Comparison of ENCODE assay signal across 18 cellular contexts in genomic region chr6:3870528-3870925, GRCh38. TPM values are rescaled to one million over a fixed set of nuclear protein-coding genes. Genes with fewer than 3 reads are reported as not detected.
DNase-seq lines count a peak whose midpoint lies in the region; ATAC-seq and TF ChIP-seq lines count a peak whose summit lies in the region.
"Had no signal": no experiment of that assay in that cellular context is flagged by ENCODE, and none has a peak within 500 bp of the region (broad histone marks: within the 10 kb centered on the region; RNA-seq: fewer than 3 reads in every experiment).

No MANE protein-coding gene starts in this region.

- no peak for TF ChIP-seq CTCF in progenitor cell of endocrine pancreas (IDR thresholded peaks at IDR 0.05; ENCODE audit: unreplicated experiment)

- peak overlapping the region; percentile 19 for H3K27ac ChIP-seq in CD4-positive, alpha-beta memory T cell (ENCODE audit: low read depth, low read length)

- CTCF ChIA-PET in activated CD4-positive, alpha-beta T cell treated with anti-CD3 and anti-CD28 coated beads for 36 hours (lab: Charles Lee) = interaction anchor here (0.5 to 0.6 kb wide), 2 partner anchors 20 to 21 kb away, joined by 3 read pairs; no protein-coding TSS in a partner anchor
- CTCF ChIA-PET in CD4-positive, alpha-beta memory T cell (lab: Charles Lee; ENCODE audit: partially characterized antibody) = interaction anchor here (0.9 to 2.7 kb wide), 3 partner anchors 21 to 108 kb away, joined by 3 to 10 read pairs (median 3); partner anchors contain the start of gene FAM50B

- intact Hi-C loops in activated CD4-positive, alpha-beta T cell treated with anti-CD3 and anti-CD28 coated beads for 36 hours (cut with DNase I, micrococcal nuclease) = no loop called here
- intact Hi-C loops in activated CD4-positive, alpha-beta T cell treated with anti-CD3 and anti-CD28 coated beads, Interleukin-2, amount 10 ng/mL, durations not matched to agents 24 days and 14 days (cut with micrococcal nuclease) = no loop called here
- intact Hi-C loops in CD4-positive, alpha-beta memory T cell (cut with micrococcal nuclease) = no loop called here

- DNase-seq in activated CD4-positive, alpha-beta T cell treated with anti-CD3 and anti-CD28 coated beads for 36 hours = no peak
- DNase-seq in activated CD4-positive, alpha-beta T cell treated with anti-CD3 and anti-CD28 coated beads, Interleukin-2, amount 10 ng/mL, durations not matched to agents 24 days and 14 days = no peak
- no peak for DNase-seq in CD4-positive, alpha-beta memory T cell
- no peak for DNase-seq in progenitor cell of endocrine pancreas (ENCODE audit: low spot score, unreplicated experiment)
- no peak for DNase-seq in natural killer cell treated with Interleukin-12 subunit alpha and Interleukin-12 subunit beta and Interleukin-15 and Interleukin-18, amount 100 ng/mL, for 72 hours (ENCODE audit: low spot score)
- DNase-seq in NOMO-1 treated with DMSO at 0.1 percent for 48 hours (lab: John Stamatoyannopoulos, UW; ENCODE audit: unreplicated experiment) = no peak
- no peak for DNase-seq in pons (ENCODE audit: low spot score)
- DNase-seq: C1 segment of cervical spinal cord, COR-L47, H9, MM.1S, NCI-H187 treated with DMSO at 0.1 percent for 48 hours, NCI-H2171, NCI-H82 had no signal

- H3K36me3 Mint-ChIP-seq in activated CD4-positive, alpha-beta T cell treated with anti-CD3 and anti-CD28 coated beads for 36 hours (ENCODE audit: low read depth) = no peaks in the 10 kb centered on the region
- no peaks in the 10 kb centered on the region for H3K36me3 Mint-ChIP-seq in activated CD4-positive, alpha-beta T cell treated with anti-CD3 and anti-CD28 coated beads, Interleukin-2, amount 10 ng/mL, durations not matched to agents 24 days and 14 days (ENCODE audit: low read depth)
- H3K36me3 Mint-ChIP-seq in CD4-positive, alpha-beta memory T cell = no peaks in the 10 kb centered on the region
- H3K36me3 Mint-ChIP-seq in activated T-helper 17 cell treated with anti-CD3 and anti-CD28 coated beads, Interleukin-2, amount 50 U/mL, for 72 hours (ENCODE audit: low read depth) = no peaks in the 10 kb centered on the region
- no peaks in the 10 kb centered on the region for H3K36me3 Mint-ChIP-seq in progenitor cell of endocrine pancreas (ENCODE audit: insufficient read depth)
- H3K36me3 Mint-ChIP-seq in natural killer cell treated with Interleukin-12 subunit alpha and Interleukin-12 subunit beta and Interleukin-15 and Interleukin-18, amount 100 ng/mL, for 72 hours = no peaks in the 10 kb centered on the region

- peaks cover 41% of the 10 kb centered on the region for H3K4me1 ChIP-seq in CD4-positive, alpha-beta memory T cell (ENCODE audit: insufficient read depth, low read length)

- H3K27ac Mint-ChIP-seq in activated CD4-positive, alpha-beta T cell treated with anti-CD3 and anti-CD28 coated beads for 36 hours = peak overlapping the region; percentile 71
- no peak overlapping the region for H3K27ac Mint-ChIP-seq in activated CD4-positive, alpha-beta T cell treated with anti-CD3 and anti-CD28 coated beads, Interleukin-2, amount 10 ng/mL, durations not matched to agents 24 days and 14 days
- H3K27ac Mint-ChIP-seq in CD4-positive, alpha-beta memory T cell = peak overlapping the region in 6 of 7 donors; percentile 71 to 92 (median 86)
- H3K27ac Mint-ChIP-seq in activated T-helper 17 cell treated with anti-CD3 and anti-CD28 coated beads, Interleukin-2, amount 50 U/mL, for 72 hours = peak overlapping the region; percentile 83
- H3K27ac Mint-ChIP-seq in progenitor cell of endocrine pancreas = peak overlapping the region; percentile 44
- no peak overlapping the region for H3K27ac Mint-ChIP-seq in natural killer cell treated with Interleukin-12 subunit alpha and Interleukin-12 subunit beta and Interleukin-15 and Interleukin-18, amount 100 ng/mL, for 72 hours
- H3K27ac Mint-ChIP-seq: H9 had no signal

- H3K9me3 Mint-ChIP-seq in activated CD4-positive, alpha-beta T cell treated with anti-CD3 and anti-CD28 coated beads for 36 hours (ENCODE audit: low read depth) = no peaks in the 10 kb centered on the region
- no peaks in the 10 kb centered on the region for H3K9me3 Mint-ChIP-seq in activated CD4-positive, alpha-beta T cell treated with anti-CD3 and anti-CD28 coated beads, Interleukin-2, amount 10 ng/mL, durations not matched to agents 24 days and 14 days
- H3K9me3 Mint-ChIP-seq in CD4-positive, alpha-beta memory T cell = no peaks in the 10 kb centered on the region
- no peaks in the 10 kb centered on the region for H3K9me3 Mint-ChIP-seq in activated T-helper 17 cell treated with anti-CD3 and anti-CD28 coated beads, Interleukin-2, amount 50 U/mL, for 72 hours
- no peaks in the 10 kb centered on the region for H3K9me3 Mint-ChIP-seq in progenitor cell of endocrine pancreas (ENCODE audit: low read depth)
- no peaks in the 10 kb centered on the region for H3K9me3 Mint-ChIP-seq in natural killer cell treated with Interleukin-12 subunit alpha and Interleukin-12 subunit beta and Interleukin-15 and Interleukin-18, amount 100 ng/mL, for 72 hours
- H3K9me3 Mint-ChIP-seq: H9 had no signal

- H3K4me3 ChIP-seq in CD4-positive, alpha-beta memory T cell (ENCODE audit: low read length in 2 of 2) = no peak overlapping the region
- H3K4me3 ChIP-seq: GM12878 had no signal

- H3K4me3 Mint-ChIP-seq in activated CD4-positive, alpha-beta T cell treated with anti-CD3 and anti-CD28 coated beads for 36 hours = no peak overlapping the region
- H3K4me3 Mint-ChIP-seq in activated CD4-positive, alpha-beta T cell treated with anti-CD3 and anti-CD28 coated beads, Interleukin-2, amount 10 ng/mL, durations not matched to agents 24 days and 14 days = no peak overlapping the region
- H3K4me3 Mint-ChIP-seq in CD4-positive, alpha-beta memory T cell = peak overlapping the region in 6 of 8 donors; percentile 54 to 77 (median 68)
- H3K4me3 Mint-ChIP-seq in activated T-helper 17 cell treated with anti-CD3 and anti-CD28 coated beads, Interleukin-2, amount 50 U/mL, for 72 hours = peak overlapping the region; percentile 65
- H3K4me3 Mint-ChIP-seq in progenitor cell of endocrine pancreas (ENCODE audit: low read depth) = peak overlapping the region; percentile 27
- no peak overlapping the region for H3K4me3 Mint-ChIP-seq in natural killer cell treated with Interleukin-12 subunit alpha and Interleukin-12 subunit beta and Interleukin-15 and Interleukin-18, amount 100 ng/mL, for 72 hours
- H3K4me3 Mint-ChIP-seq: H9 had no signal

- no peaks in the 10 kb centered on the region for H3K36me3 ChIP-seq in CD4-positive, alpha-beta memory T cell (ENCODE audit: insufficient read depth, low read length)

- peaks cover 4% of the 10 kb centered on the region for H3K27me3 Mint-ChIP-seq in activated CD4-positive, alpha-beta T cell treated with anti-CD3 and anti-CD28 coated beads for 36 hours
- H3K27me3 Mint-ChIP-seq in activated CD4-positive, alpha-beta T cell treated with anti-CD3 and anti-CD28 coated beads, Interleukin-2, amount 10 ng/mL, durations not matched to agents 24 days and 14 days = peaks cover 18% of the 10 kb centered on the region
- peaks cover 0 to 4% of the 10 kb centered on the region in 2 donors for H3K27me3 Mint-ChIP-seq in CD4-positive, alpha-beta memory T cell
- H3K27me3 Mint-ChIP-seq in activated T-helper 17 cell treated with anti-CD3 and anti-CD28 coated beads, Interleukin-2, amount 50 U/mL, for 72 hours = no peaks in the 10 kb centered on the region
- no peaks in the 10 kb centered on the region for H3K27me3 Mint-ChIP-seq in progenitor cell of endocrine pancreas
- peaks cover 11 to 19% of the 10 kb centered on the region in 2 donors for H3K27me3 Mint-ChIP-seq in natural killer cell treated with Interleukin-12 subunit alpha and Interleukin-12 subunit beta and Interleukin-15 and Interleukin-18, amount 100 ng/mL, for 72 hours

- ATAC-seq in activated CD4-positive, alpha-beta T cell treated with anti-CD3 and anti-CD28 coated beads for 36 hours = no peak
- ATAC-seq in activated T-helper 17 cell treated with anti-CD3 and anti-CD28 coated beads, Interleukin-2, amount 50 U/mL, for 72 hours (replicated peaks) = no peak
- ATAC-seq in natural killer cell treated with Interleukin-12 subunit alpha and Interleukin-12 subunit beta and Interleukin-15 and Interleukin-18, amount 100 ng/mL, for 72 hours = no peak
- ATAC-seq: Panc1 had no signal

- peaks cover 35% of the 10 kb centered on the region for H3K4me1 Mint-ChIP-seq in activated CD4-positive, alpha-beta T cell treated with anti-CD3 and anti-CD28 coated beads for 36 hours
- peaks cover 17% of the 10 kb centered on the region for H3K4me1 Mint-ChIP-seq in activated CD4-positive, alpha-beta T cell treated with anti-CD3 and anti-CD28 coated beads, Interleukin-2, amount 10 ng/mL, durations not matched to agents 24 days and 14 days
- H3K4me1 Mint-ChIP-seq in CD4-positive, alpha-beta memory T cell = peaks cover 19 to 43% (median 29%) of the 10 kb centered on the region in 4 donors
- peaks cover 32% of the 10 kb centered on the region for H3K4me1 Mint-ChIP-seq in activated T-helper 17 cell treated with anti-CD3 and anti-CD28 coated beads, Interleukin-2, amount 50 U/mL, for 72 hours
- H3K4me1 Mint-ChIP-seq in progenitor cell of endocrine pancreas (ENCODE audit: low read depth) = peaks cover 18% of the 10 kb centered on the region
- peaks cover 3 to 6% of the 10 kb centered on the region in 2 donors for H3K4me1 Mint-ChIP-seq in natural killer cell treated with Interleukin-12 subunit alpha and Interleukin-12 subunit beta and Interleukin-15 and Interleukin-18, amount 100 ng/mL, for 72 hours (ENCODE audit: low read depth in 2 of 2)

- no peaks in the 10 kb centered on the region for H3K9me3 ChIP-seq in CD4-positive, alpha-beta memory T cell (ENCODE audit: control insufficient read depth in 1 of 2, low read length in 2 of 2)

- POLR2A ChIA-PET in activated CD4-positive, alpha-beta T cell treated with anti-CD3 and anti-CD28 coated beads for 36 hours (lab: Charles Lee) = interaction anchor here (0.6 to 1.0 kb wide), 2 partner anchors 15 to 23 kb away, joined by 4 to 5 read pairs; no protein-coding TSS in a partner anchor
- POLR2A ChIA-PET in CD4-positive, alpha-beta memory T cell (lab: Charles Lee; ENCODE audit: partially characterized antibody) = interaction anchor here (0.9 kb wide), 1 partner anchor 21 kb away, joined by 3 read pairs; the partner anchor contains the start of gene FAM50B

- no peaks in the 10 kb centered on the region for H3K27me3 ChIP-seq in CD4-positive, alpha-beta memory T cell (ENCODE audit: insufficient read depth, low read length)

RNA-seq across cellular contexts. Expression of gene FAM50B, which starts 21.4 kb away (rescaled TPM):
- total RNA-seq in activated CD4-positive, alpha-beta T cell treated with anti-CD3 and anti-CD28 coated beads for 36 hours = 10 to 100 TPM in 1 of 2 experiments, 1 to 10 TPM in 1; 8.8 to 10.2 TPM
- 9.8 and 10.0 TPM in 2 replicates for total RNA-seq in activated CD4-positive, alpha-beta T cell treated with anti-CD3 and anti-CD28 coated beads, Interleukin-2, amount 10 ng/mL, durations not matched to agents 24 days and 14 days
- total RNA-seq in CD4-positive, alpha-beta memory T cell = 10 to 100 TPM; 15.0 to 15.4 TPM
- polyA plus RNA-seq in CD4-positive, alpha-beta memory T cell = 10 to 100 TPM in 1 of 2 donors, 1 to 10 TPM in 1; 4.5 to 19.4 TPM
- 10 to 100 TPM; 13.9 to 22.8 TPM for total RNA-seq in activated T-helper 17 cell treated with anti-CD3 and anti-CD28 coated beads, Interleukin-2, amount 50 U/mL, for 72 hours
- total RNA-seq in progenitor cell of endocrine pancreas = 2.8 and 3.2 TPM in 2 replicates
- 1 to 10 TPM; 5.3 to 7.3 TPM for total RNA-seq in natural killer cell treated with Interleukin-12 subunit alpha and Interleukin-12 subunit beta and Interleukin-15 and Interleukin-18, amount 100 ng/mL, for 72 hours
- total RNA-seq: G401 had no signal

Comparison
In these comparisons a context has a peak if more than half of its experiments do, and no peak if none do; other contexts are left out.
1. H3K27ac Mint-ChIP-seq: peak in activated CD4-positive, alpha-beta T cell treated with anti-CD3 and anti-CD28 coated beads for 36 hours (single experiment), CD4-positive, alpha-beta memory T cell (6 of 7), activated T-helper 17 cell treated with anti-CD3 and anti-CD28 coated beads, Interleukin-2, amount 50 U/mL, for 72 hours (single experiment) and progenitor cell of endocrine pancreas (single experiment); none in activated CD4-positive, alpha-beta T cell treated with anti-CD3 and anti-CD28 coated beads, Interleukin-2, amount 10 ng/mL, durations not matched to agents 24 days and 14 days (single experiment) and natural killer cell treated with Interleukin-12 subunit alpha and Interleukin-12 subunit beta and Interleukin-15 and Interleukin-18, amount 100 ng/mL, for 72 hours (0 of 2).
2. H3K4me3 Mint-ChIP-seq: peak in CD4-positive, alpha-beta memory T cell (6 of 8), activated T-helper 17 cell treated with anti-CD3 and anti-CD28 coated beads, Interleukin-2, amount 50 U/mL, for 72 hours (single experiment) and progenitor cell of endocrine pancreas (single experiment); none in activated CD4-positive, alpha-beta T cell treated with anti-CD3 and anti-CD28 coated beads for 36 hours (single experiment), activated CD4-positive, alpha-beta T cell treated with anti-CD3 and anti-CD28 coated beads, Interleukin-2, amount 10 ng/mL, durations not matched to agents 24 days and 14 days (single experiment) and natural killer cell treated with Interleukin-12 subunit alpha and Interleukin-12 subunit beta and Interleukin-15 and Interleukin-18, amount 100 ng/mL, for 72 hours (single experiment).